In genomic region chr1:67723620-67724019, GRCh38 we compare ENCODE assay signal across 1 cellular context.
TF ChIP-seq lines count a peak whose summit lies in the region.

No MANE protein-coding gene starts in this region.

TF ChIP-seq in K562, 482 proteins besides CTCF, POLR2A, EP300 and RAD21 (continued from another document and continues in another):
- no peak for TF ChIP-seq SP2 (IDR thresholded peaks at IDR 0.05; ENCODE audit: extremely low read depth, low read depth, low read length, poor library complexity, severe bottlenecking)
- TF ChIP-seq, protein P1, sequence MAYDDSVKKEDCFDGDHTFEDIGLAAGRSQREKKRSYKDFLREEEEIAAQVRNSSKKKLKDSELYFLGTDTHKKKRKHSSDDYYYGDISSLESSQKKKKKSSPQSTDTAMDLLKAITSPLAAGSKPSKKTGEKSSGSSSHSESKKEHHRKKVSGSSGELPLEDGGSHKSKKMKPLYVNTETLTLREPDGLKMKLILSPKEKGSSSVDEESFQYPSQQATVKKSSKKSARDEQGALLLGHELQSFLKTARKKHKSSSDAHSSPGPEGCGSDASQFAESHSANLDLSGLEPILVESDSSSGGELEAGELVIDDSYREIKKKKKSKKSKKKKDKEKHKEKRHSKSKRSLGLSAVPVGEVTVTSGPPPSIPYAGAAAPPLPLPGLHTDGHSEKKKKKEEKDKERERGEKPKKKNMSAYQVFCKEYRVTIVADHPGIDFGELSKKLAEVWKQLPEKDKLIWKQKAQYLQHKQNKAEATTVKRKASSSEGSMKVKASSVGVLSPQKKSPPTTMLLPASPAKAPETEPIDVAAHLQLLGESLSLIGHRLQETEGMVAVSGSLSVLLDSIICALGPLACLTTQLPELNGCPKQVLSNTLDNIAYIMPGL (CRISPR knock-in tag; IDR thresholded peaks at IDR 0.05), result no peak
- no peak for TF ChIP-seq PHB2 (IDR thresholded peaks at IDR 0.05; ENCODE audit: low read depth)
- no peak for TF ChIP-seq EP400 (IDR thresholded peaks at IDR 0.05)
- no peak for TF ChIP-seq MEF2D (tag; conservative IDR thresholded peaks at IDR 0.05; ENCODE audit: low read depth)
- TF ChIP-seq UBTF (IDR thresholded peaks at IDR 0.05; ENCODE audit: borderline replicate concordance in 1 of 2, low read depth in 2 of 2, low read length in 2 of 2), result no peak
- no peak for TF ChIP-seq POLR3A (IDR thresholded peaks at IDR 0.05; ENCODE audit: borderline replicate concordance, extremely low read depth, insufficient read depth, insufficient read length)
- no peak for TF ChIP-seq ZNF512 (tag; IDR thresholded peaks at IDR 0.05)
- TF ChIP-seq SMARCA4 (IDR thresholded peaks at IDR 0.05), result peak; percentile 65
- no peak for TF ChIP-seq ZBTB7A (IDR thresholded peaks at IDR 0.05; ENCODE audit: borderline replicate concordance, control insufficient read depth, low read depth, low read length)
- no peak for TF ChIP-seq ILF3 (IDR thresholded peaks at IDR 0.05; ENCODE audit: borderline replicate concordance)
- no peak for TF ChIP-seq TARDBP (IDR thresholded peaks at IDR 0.05)
- no peak for TF ChIP-seq ZNF274 (IDR thresholded peaks at IDR 0.05; ENCODE audit: borderline replicate concordance, low read depth, low read length)
- no peak for TF ChIP-seq TBL1XR1 (IDR thresholded peaks at IDR 0.05; ENCODE audit: low read length in 2 of 2)
- 0 out of 2 replicates have a peak, but pooled peaks have one; percentile 18 for TF ChIP-seq SMARCE1 (IDR thresholded peaks at IDR 0.05)
- TF ChIP-seq SFPQ (IDR thresholded peaks at IDR 0.05; ENCODE audit: low read depth, low read length), result no peak
- TF ChIP-seq KLF13 (tag; IDR thresholded peaks at IDR 0.05; ENCODE audit: borderline replicate concordance, low read depth), result no peak
- no peak for TF ChIP-seq ZSCAN29 (IDR thresholded peaks at IDR 0.05)
- no peak for TF ChIP-seq ATF2 (CRISPR knock-in tag; IDR thresholded peaks at IDR 0.05)
- no peak for TF ChIP-seq ARID2 (IDR thresholded peaks at IDR 0.05)
- TF ChIP-seq, protein P2, sequence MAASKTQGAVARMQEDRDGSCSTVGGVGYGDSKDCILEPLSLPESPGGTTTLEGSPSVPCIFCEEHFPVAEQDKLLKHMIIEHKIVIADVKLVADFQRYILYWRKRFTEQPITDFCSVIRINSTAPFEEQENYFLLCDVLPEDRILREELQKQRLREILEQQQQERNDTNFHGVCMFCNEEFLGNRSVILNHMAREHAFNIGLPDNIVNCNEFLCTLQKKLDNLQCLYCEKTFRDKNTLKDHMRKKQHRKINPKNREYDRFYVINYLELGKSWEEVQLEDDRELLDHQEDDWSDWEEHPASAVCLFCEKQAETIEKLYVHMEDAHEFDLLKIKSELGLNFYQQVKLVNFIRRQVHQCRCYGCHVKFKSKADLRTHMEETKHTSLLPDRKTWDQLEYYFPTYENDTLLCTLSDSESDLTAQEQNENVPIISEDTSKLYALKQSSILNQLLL (CRISPR knock-in tag; IDR thresholded peaks at IDR 0.05; ENCODE audit: borderline replicate concordance), result no peak
- TF ChIP-seq TAL1 (IDR thresholded peaks at IDR 0.05), result no peak
- TF ChIP-seq HNRNPUL1 (IDR thresholded peaks at IDR 0.05; ENCODE audit: low read length), result no peak
- no peak for TF ChIP-seq CEBPZ (IDR thresholded peaks at IDR 0.05; ENCODE audit: borderline replicate concordance, low read depth, low read length)
- no peak for TF ChIP-seq KDM1A (IDR thresholded peaks at IDR 0.05)
- TF ChIP-seq THAP12 (CRISPR knock-in tag; IDR thresholded peaks at IDR 0.05), result no peak
- TF ChIP-seq PRPF4 (IDR thresholded peaks at IDR 0.05; ENCODE audit: insufficient read depth, low read depth, low read length, poor library complexity, severe bottlenecking), result no peak
- TF ChIP-seq NFE2 (IDR thresholded peaks at IDR 0.05; ENCODE audit: low read depth), result 0 out of 2 replicates have a peak, but pooled peaks have one; percentile 21
- TF ChIP-seq MED1 (CRISPR knock-in tag; IDR thresholded peaks at IDR 0.05; ENCODE audit: borderline replicate concordance), result no peak
- 0 out of 2 replicates have a peak, but pooled peaks have one; percentile 23 for TF ChIP-seq ZNF592 (IDR thresholded peaks at IDR 0.05)
- 0 out of 2 replicates have a peak, but pooled peaks have one; percentile 17 for TF ChIP-seq SOX6 (IDR thresholded peaks at IDR 0.05)
- TF ChIP-seq CTBP1 (IDR thresholded peaks at IDR 0.05; ENCODE audit: borderline replicate concordance), result no peak
- no peak for TF ChIP-seq SAP30 (IDR thresholded peaks at IDR 0.05; ENCODE audit: borderline replicate concordance, insufficient read depth, low read depth, low read length, poor library complexity, severe bottlenecking)
- no peak for TF ChIP-seq ATF4 (CRISPR knock-in tag; IDR thresholded peaks at IDR 0.05)
- TF ChIP-seq MYBL2 (IDR thresholded peaks at IDR 0.05; ENCODE audit: low read depth), result no peak
- TF ChIP-seq MYBL2 (CRISPR knock-in tag; IDR thresholded peaks at IDR 0.05; ENCODE audit: borderline replicate concordance), result no peak
